28 cellular contexts compared by ENCODE assay signal in the genomic region with DNA sequence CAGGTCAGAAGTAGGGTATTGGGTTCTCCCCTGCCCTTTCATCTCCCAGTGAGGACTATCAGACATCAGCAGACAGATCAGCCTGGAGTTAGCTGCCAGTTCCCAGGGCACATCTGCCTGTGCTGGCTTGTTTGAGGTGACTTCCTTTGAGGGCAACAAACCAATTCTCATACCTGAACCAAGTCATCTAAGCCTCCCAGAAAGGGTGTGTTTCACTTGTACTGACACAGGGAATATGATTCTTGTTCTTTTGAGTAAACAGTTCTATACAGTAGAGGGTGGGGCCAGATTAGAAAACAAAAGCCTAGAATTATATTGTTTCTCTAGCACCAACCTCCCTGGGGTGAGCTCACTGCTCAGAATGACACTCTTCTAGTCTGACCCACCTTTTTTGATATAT.
DNase-seq lines count a peak whose midpoint lies in the region; ATAC-seq and TF ChIP-seq lines count a peak whose summit lies in the region.
"Had no signal": no experiment of that assay in that cellular context is flagged by ENCODE, and none has a peak within 500 bp of the region (broad histone marks: within the 10 kb centered on the region; RNA-seq: fewer than 3 reads in every experiment).

No MANE protein-coding gene starts in this region.

- ATAC-seq in HG02678 (IDR thresholded peaks at IDR 0.05; ENCODE audit: unreplicated experiment) = no peak
- ATAC-seq: activated CD4-positive, CD25-positive, alpha-beta regulatory T cell treated with anti-CD3 and anti-CD28 coated beads, Interleukin-2, amount 50 U/mL, for 24 hours; effector memory CD8-positive, alpha-beta T cell; left lobe of liver; stimulated activated naive CD8-positive, alpha-beta T cell treated with anti-CD3 and anti-CD28 coated beads, Interleukin-15, Interleukin-2, amounts not matched to agents 100 U/mL and 50 U/mL, for 24 hours had no signal

- H3K27me3 Mint-ChIP-seq in type B pancreatic cell = no peaks in the 10 kb centered on the region
- H3K27me3 Mint-ChIP-seq: activated CD4-positive, alpha-beta memory T cell treated with anti-CD3 and anti-CD28 coated beads, Interleukin-2, amount 10 ng/mL, durations not matched to agents 7 days and 5 days; activated naive CD8-positive, alpha-beta T cell; CD4-positive, alpha-beta T cell; effector memory CD8-positive, alpha-beta T cell had no signal

- H3K36me3 Mint-ChIP-seq in type B pancreatic cell = no peaks in the 10 kb centered on the region
- H3K36me3 Mint-ChIP-seq: activated naive CD8-positive, alpha-beta T cell; immature natural killer cell had no signal

- no peaks in the 10 kb centered on the region for H3K9me3 ChIP-seq in right atrium auricular region
- H3K9me3 ChIP-seq: thoracic aorta had no signal

- TF ChIP-seq CTCF in epithelial cell of esophagus (IDR thresholded peaks at IDR 0.05; ENCODE audit: insufficient read depth, low read depth, low read length, missing control alignments) (no peak), type B pancreatic cell (conservative IDR thresholded peaks at IDR 0.05) (no peak), right atrium auricular region (IDR thresholded peaks at IDR 0.05) (no peak)

- H3K4me3 Mint-ChIP-seq in type B pancreatic cell = peak overlapping the region; percentile 3
- H3K4me3 Mint-ChIP-seq: activated CD4-positive, alpha-beta memory T cell treated with anti-CD3 and anti-CD28 coated beads, Interleukin-2, amount 10 ng/mL, durations not matched to agents 7 days and 5 days; activated naive CD8-positive, alpha-beta T cell; CD4-positive, alpha-beta T cell; effector memory CD8-positive, alpha-beta T cell; immature natural killer cell; T-helper 1 cell treated with Interleukin-12 subunit alpha and Interleukin-12 subunit beta and Interleukin-4 antibody, amounts not matched to agents 30 μg/mL and 1 μg/mL, for 36 hours had no signal

- peak overlapping the region; percentile 85 for H3K27ac Mint-ChIP-seq in type B pancreatic cell
- H3K27ac Mint-ChIP-seq: activated CD4-positive, alpha-beta memory T cell treated with anti-CD3 and anti-CD28 coated beads, Interleukin-2, amount 10 ng/mL, durations not matched to agents 7 days and 5 days; activated naive CD8-positive, alpha-beta T cell; CD4-positive, alpha-beta T cell; effector memory CD8-positive, alpha-beta T cell; immature natural killer cell; progenitor cell of endocrine pancreas; T-helper 1 cell treated with Interleukin-12 subunit alpha and Interleukin-12 subunit beta and Interleukin-4 antibody, amounts not matched to agents 30 μg/mL and 1 μg/mL, for 36 hours had no signal

- H3K27me3 ChIP-seq in right atrium auricular region = no peaks in the 10 kb centered on the region
- H3K27me3 ChIP-seq: cardiac muscle cell had no signal

- peaks cover 27% of the 10 kb centered on the region for H3K4me1 Mint-ChIP-seq in type B pancreatic cell (ENCODE audit: unreplicated experiment)
- H3K4me1 Mint-ChIP-seq: activated CD4-positive, alpha-beta memory T cell treated with anti-CD3 and anti-CD28 coated beads, Interleukin-2, amount 10 ng/mL, durations not matched to agents 7 days and 5 days; immature natural killer cell had no signal

- H3K9me3 Mint-ChIP-seq in type B pancreatic cell = no peaks in the 10 kb centered on the region
- H3K9me3 Mint-ChIP-seq: activated CD4-positive, alpha-beta memory T cell treated with anti-CD3 and anti-CD28 coated beads, Interleukin-2, amount 10 ng/mL, durations not matched to agents 7 days and 5 days; T-helper 1 cell treated with Interleukin-12 subunit alpha and Interleukin-12 subunit beta and Interleukin-4 antibody, amounts not matched to agents 30 μg/mL and 1 μg/mL, for 36 hours had no signal

- no peaks in the 10 kb centered on the region for H3K36me3 ChIP-seq in right atrium auricular region
- H3K36me3 ChIP-seq: cardiac muscle cell, thoracic aorta had no signal

- DNase-seq in NCI-H510A treated with DMSO at 0.1 percent for 48 hours (lab: John Stamatoyannopoulos, UW) (peak; percentile 55), NCI-H510A (lab: John Stamatoyannopoulos, UW) (no peak), NCI-H345 treated with DMSO at 0.1 percent for 48 hours (lab: John Stamatoyannopoulos, UW; ENCODE audit: unreplicated experiment) (peak; percentile 5), epithelial cell of esophagus (ENCODE audit: low read depth) (peak; percentile 98), type B pancreatic cell (ENCODE audit: extremely low spot score, unreplicated experiment) (no peak), activated T-cell treated with anti-CD3 and anti-CD28 coated beads for 4 hours (no peak), right atrium auricular region (ENCODE audit: low spot score) (no peak)
- DNase-seq: activated CD4-positive, alpha-beta memory T cell treated with anti-CD3 and anti-CD28 coated beads, Interleukin-2, amount 10 ng/mL, durations not matched to agents 7 days and 5 days; activated CD8-positive, alpha-beta memory T cell treated with anti-CD3 and anti-CD28 coated beads, Interleukin-2, amount 50 U/mL, for 48 hours; aorta; CD4-positive, alpha-beta T cell; cortex of kidney; effector memory CD8-positive, alpha-beta T cell; hypothalamus; immature natural killer cell; mesendoderm; NCI-H1092 treated with DMSO at 0.1 percent for 48 hours; NCI-H2081 treated with DMSO at 0.1 percent for 48 hours; NCI-H524 treated with DMSO at 0.1 percent for 48 hours; stimulated activated naive CD8-positive, alpha-beta T cell treated with anti-CD3 and anti-CD28 coated beads, Interleukin-15, Interleukin-2, amounts not matched to agents 100 U/mL and 50 U/mL, for 24 hours had no signal

- H3K4me3 ChIP-seq in epithelial cell of esophagus (ENCODE audit: low read length) = no peak overlapping the region
- H3K4me3 ChIP-seq in right atrium auricular region = no peak overlapping the region
- H3K4me3 ChIP-seq: cardiac muscle cell, thoracic aorta had no signal

- no peaks in the 10 kb centered on the region for H3K4me1 ChIP-seq in right atrium auricular region

- H3K27ac ChIP-seq in right atrium auricular region = no peak overlapping the region
- H3K27ac ChIP-seq: cardiac muscle cell, thoracic aorta had no signal

Comparison
In these comparisons a context has a peak if more than half of its experiments do, and no peak if none do; other contexts are left out.
1. DNase-seq: peak in NCI-H510A treated with DMSO at 0.1 percent for 48 hours (single experiment), NCI-H345 treated with DMSO at 0.1 percent for 48 hours (single experiment) and epithelial cell of esophagus (single experiment); none in NCI-H510A (single experiment), type B pancreatic cell (single experiment), activated T-cell treated with anti-CD3 and anti-CD28 coated beads for 4 hours (single experiment) and right atrium auricular region (single experiment).